8 cellular contexts compared by ENCODE assay signal in the genomic region with DNA sequence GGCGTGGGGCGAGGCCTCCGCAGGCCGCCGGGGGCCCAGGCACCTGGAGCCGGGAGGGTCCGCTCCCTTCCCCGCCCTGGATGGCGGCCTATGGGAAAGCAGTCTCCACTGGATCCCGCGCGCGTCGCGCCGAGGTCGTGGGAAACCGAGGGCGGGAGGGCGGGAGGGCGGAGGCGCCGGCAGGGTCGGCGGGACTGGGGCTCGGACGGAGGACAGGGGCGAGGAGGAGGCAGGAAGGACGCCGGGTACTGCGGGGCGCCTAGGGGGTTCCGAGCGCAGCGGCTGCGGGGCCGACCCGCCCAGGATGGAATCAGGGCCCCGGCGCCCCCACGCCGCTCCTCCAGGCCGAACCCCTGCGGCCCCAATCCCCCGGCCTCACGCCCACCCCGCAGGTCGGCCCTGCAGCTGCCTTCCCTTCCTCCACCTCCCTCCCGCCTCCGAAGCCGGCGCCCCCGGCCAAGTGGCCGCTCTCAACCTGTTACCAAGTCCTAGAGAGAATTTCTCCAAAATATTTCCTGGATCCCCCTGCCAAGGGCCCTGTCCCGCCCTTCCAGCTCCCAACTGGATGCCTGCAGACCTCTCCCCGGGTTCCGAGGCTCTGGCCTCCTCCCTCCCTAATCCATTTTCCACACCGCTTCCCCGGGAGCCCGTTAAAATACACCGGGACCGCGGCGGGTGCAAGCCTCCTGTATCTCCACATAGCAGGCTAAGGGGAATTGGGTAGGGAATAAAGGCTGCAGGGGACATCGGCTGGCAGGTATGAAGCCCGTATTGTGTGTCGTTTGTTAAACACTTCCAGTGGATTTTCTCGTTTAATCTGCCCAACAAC.
DNase-seq lines count a peak whose midpoint lies in the region; ATAC-seq and TF ChIP-seq lines count a peak whose summit lies in the region.

No MANE protein-coding gene starts in this region.

- TF ChIP-seq CTCF in AG04449 (IDR thresholded peaks at IDR 0.05; ENCODE audit: insufficient read depth, low read length, missing control alignments) (no peak), cardiac fibroblast (IDR thresholded peaks at IDR 0.05; ENCODE audit: low read depth, low read length) (no peak), left lung (IDR thresholded peaks at IDR 0.05) (no peak)

- WGBS in HUES64: under 1% methylated on average over 68 of the region's 68 CpGs

- peak; percentile 27 for ATAC-seq in left lung
- no peak for ATAC-seq in GM18498 (IDR thresholded peaks at IDR 0.05; ENCODE audit: unreplicated experiment)

- H3K4me1 ChIP-seq in HUES64 (ENCODE audit: insufficient read depth, low read length) (0 out of 2 replicates have a peak, but pooled peaks cover 4% of the 10 kb centered on the region), left lung (peaks cover 15 to 30% of the 10 kb centered on the region in 2 donors), subcutaneous abdominal adipose tissue (ENCODE audit: control insufficient read depth in 5 of 5, insufficient read depth in 5 of 5, low read length in 5 of 5) (peaks cover 2 to 32% (median 24%) of the 10 kb centered on the region in 5 donors)

- H3K27ac ChIP-seq in HUES64 (ENCODE audit: low read depth, low read length) (no peak overlapping the region), left lung (peak overlapping the region in 1 of 2 donors; percentile 63), subcutaneous abdominal adipose tissue (ENCODE audit: low read depth, low read length) (no peak overlapping the region)

- no peaks in the 10 kb centered on the region for H3K36me3 ChIP-seq in HUES64 (ENCODE audit: insufficient read depth, low read length)
- H3K36me3 ChIP-seq in left lung: peaks cover 0 to 10% of the 10 kb centered on the region in 2 donors
- peaks cover 0 to 8% (median 5%) of the 10 kb centered on the region in 5 donors for H3K36me3 ChIP-seq in subcutaneous abdominal adipose tissue (ENCODE audit: control insufficient read depth in 5 of 5, insufficient read depth in 5 of 5, low read length in 5 of 5)

- CTCF ChIA-PET in AG04449 (lab: Yijun Ruan, JAX): no interaction called here

- H3K9me3 ChIP-seq in HUES64 (ENCODE audit: insufficient read depth, low read depth, low read length) (no peaks in the 10 kb centered on the region), left lung (no peaks in the 10 kb centered on the region), subcutaneous abdominal adipose tissue (ENCODE audit: control insufficient read depth in 5 of 5, low read length in 5 of 5) (peaks cover 0 to 2% (median 0%) of the 10 kb centered on the region in 5 donors)

- POLR2A ChIA-PET in AG04449 (lab: Yijun Ruan, JAX): no interaction called here

- H3K9ac ChIP-seq in HUES64 (ENCODE audit: low read depth, low read length): peak overlapping the region; percentile 20; the same call in 1 of the 2 replicates
- peak overlapping the region in 2 of 5 donors; percentile 60 to 64 for H3K9ac ChIP-seq in subcutaneous abdominal adipose tissue (ENCODE audit: low read length in 5 of 5)

- no peak for DNase-seq in AG04449 (ENCODE audit: low read depth, low spot score)
- DNase-seq in cardiac fibroblast (ENCODE audit: low read depth in 2 of 2): no peak
- DNase-seq in left lung: no peak
- no peak for DNase-seq in mesenteric fat pad (ENCODE audit: low spot score)
- DNase-seq in EL: no peak

- H3K4me3 ChIP-seq in AG04449 (ENCODE audit: low read depth, low read length): peak overlapping the region; percentile 55
- H3K4me3 ChIP-seq in HUES64 (ENCODE audit: low read length): peak overlapping the region; percentile 60
- H3K4me3 ChIP-seq in cardiac fibroblast (replicated peaks in 1 of 2; ENCODE audit: low read depth in 2 of 2, low read length in 2 of 2): peak overlapping the region; percentile 47 to 53
- H3K4me3 ChIP-seq in left lung: peak overlapping the region; percentile 45 to 51
- peak overlapping the region in 4 of 5 donors; percentile 59 to 70 (median 63) for H3K4me3 ChIP-seq in subcutaneous abdominal adipose tissue (ENCODE audit: low read depth in 1 of 5, low read length in 5 of 5)

- intact Hi-C loops in left lung (cut with DNase I): no loop called here

- H3K27me3 ChIP-seq in HUES64 (ENCODE audit: insufficient read depth, low read length) (peaks cover 85% of the 10 kb centered on the region), left lung (peaks cover 13 to 76% of the 10 kb centered on the region in 2 donors), subcutaneous abdominal adipose tissue (ENCODE audit: control insufficient read depth in 5 of 5, insufficient read depth in 4 of 5, low read length in 5 of 5) (peaks cover 27 to 38% (median 33%) of the 10 kb centered on the region in 5 donors)
